In the genomic region with DNA sequence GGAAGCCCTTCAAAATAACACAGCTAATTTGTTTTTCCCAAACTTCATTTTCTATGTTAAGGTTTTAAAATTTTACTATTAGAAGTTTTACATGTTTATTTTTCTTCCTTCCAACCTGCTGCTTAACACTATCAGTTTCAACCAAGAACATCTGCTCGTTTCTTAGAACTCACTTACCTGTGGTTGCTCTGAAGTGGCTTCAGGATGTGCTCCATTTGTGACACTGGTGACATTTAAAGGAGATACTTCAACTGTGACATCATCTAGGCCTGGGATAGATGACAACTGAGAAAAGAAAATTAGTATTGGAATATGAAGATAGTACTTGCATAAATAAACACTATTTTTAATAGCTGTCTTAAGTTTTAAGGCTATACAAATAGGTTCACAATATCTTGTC, we compare ENCODE assay signal across 13 cellular contexts. TPM values are rescaled to one million over a fixed set of nuclear protein-coding genes. Genes with fewer than 3 reads are reported as not detected.
DNase-seq lines count a peak whose midpoint lies in the region; ATAC-seq, FAIRE-seq and TF ChIP-seq lines count a peak whose summit lies in the region.
"Had no signal": no experiment of that assay in that cellular context is flagged by ENCODE, and none has a peak within 500 bp of the region (broad histone marks: within the 10 kb centered on the region; RNA-seq: fewer than 3 reads in every experiment).

No MANE protein-coding gene starts in this region.

- H3K4me3 ChIP-seq in GM12865 (ENCODE audit: low read depth, low read length) (no peak overlapping the region), suprapubic skin (no peak overlapping the region), right cardiac atrium (ENCODE audit: low read length) (no peak overlapping the region)
- H3K4me3 ChIP-seq: gastrocnemius medialis had no signal

- FAIRE-seq in GM19239 (lab: Jason Lieb, UNC) = peak; percentile 84

- WGBS in suprapubic skin = 93% methylated on average over 1 of the region's 1 CpG
- 92% methylated on average over 1 of the region's 1 CpG for WGBS in right cardiac atrium

- TF ChIP-seq CTCF in GM12865 (IDR thresholded peaks at IDR 0.05; ENCODE audit: insufficient read depth, low read depth, low read length, missing control alignments) (no peak), suprapubic skin (IDR thresholded peaks at IDR 0.05) (no peak), GM10266 (IDR thresholded peaks at IDR 0.05; ENCODE audit: control insufficient read depth, insufficient read depth, low read depth, missing control alignments) (no peak)

- H3K9me3 Mint-ChIP-seq in T-cell = no peaks in the 10 kb centered on the region

- DNase-seq in GM12865 (ENCODE audit: low read depth) (peak; percentile 73), GM19239 (ENCODE audit: insufficient read length, low spot score) (no peak), T-cell (peak in 6 of 34 experiments; percentile 9 to 30 (median 22)), suprapubic skin (ENCODE audit: low spot score in 2 of 2) (no peak), right cardiac atrium (no peak), GM10266 (ENCODE audit: extremely low spot score) (no peak)
- DNase-seq in stimulated activated CD4-positive, alpha-beta T cell treated with anti-CD3 and anti-CD28 coated beads, Interleukin-4, amount 100 ng/mL, for 24 hours = no peak
- DNase-seq: caudate nucleus, DMS 273 treated with DMSO at 0.1 percent for 48 hours, gastrocnemius medialis, NCI-H1092 had no signal

- no peak for TF ChIP-seq POLR2A in suprapubic skin (IDR thresholded peaks at IDR 0.05)

- CTCF ChIA-PET in T-cell (lab: Charles Lee) = no interaction called here

- no peaks in the 10 kb centered on the region for H3K9me3 ChIP-seq in suprapubic skin
- H3K9me3 ChIP-seq in right cardiac atrium (ENCODE audit: control insufficient read depth, low read length) = no peaks in the 10 kb centered on the region
- H3K9me3 ChIP-seq: gastrocnemius medialis had no signal

- peaks cover 72% of the 10 kb centered on the region for H3K36me3 ChIP-seq in suprapubic skin

- H3K4me1 ChIP-seq in suprapubic skin = no peaks in the 10 kb centered on the region
- no peaks in the 10 kb centered on the region for H3K4me1 ChIP-seq in right cardiac atrium (ENCODE audit: control insufficient read depth, insufficient read depth, low read length)
- H3K4me1 ChIP-seq: gastrocnemius medialis had no signal

- H3K27me3 Mint-ChIP-seq in T-cell = no peaks in the 10 kb centered on the region

- TF ChIP-seq EP300 in suprapubic skin (IDR thresholded peaks at IDR 0.05) = no peak

- peaks cover 14 to 21% (median 15%) of the 10 kb centered on the region in 3 donors for H3K4me1 Mint-ChIP-seq in T-cell

- peaks cover 24% of the 10 kb centered on the region for H3K36me3 Mint-ChIP-seq in T-cell

- no peaks in the 10 kb centered on the region for H3K27me3 ChIP-seq in suprapubic skin
- no peaks in the 10 kb centered on the region for H3K27me3 ChIP-seq in right cardiac atrium (ENCODE audit: control insufficient read depth, insufficient read depth)
- H3K27me3 ChIP-seq: gastrocnemius medialis had no signal

- intact Hi-C loops in right cardiac atrium (cut with DNase I) = no loop called here

- peak overlapping the region; percentile 74 to 75 for H3K27ac Mint-ChIP-seq in T-cell

- H3K4me3 Mint-ChIP-seq in T-cell = peak overlapping the region in 1 of 3 donors; percentile 24

- H3K27ac ChIP-seq in suprapubic skin (no peak overlapping the region), right cardiac atrium (ENCODE audit: low read length) (no peak overlapping the region)
- H3K27ac ChIP-seq: gastrocnemius medialis had no signal

- POLR2A ChIA-PET in T-cell (lab: Charles Lee) = interaction anchor here in 1 of 2 donors (0.6 kb wide), 1 partner anchor 765 kb away, joined by 4 read pairs; no protein-coding TSS in a partner anchor

- ATAC-seq in HG02852 (IDR thresholded peaks at IDR 0.05; ENCODE audit: unreplicated experiment) (peak; percentile 97), T-cell (replicated peaks in 1 of 4) (peak; percentile 79 to 99 (median 90)), right cardiac atrium (no peak)
- ATAC-seq: gastrocnemius medialis, HCT116 had no signal

RNA-seq across cellular contexts. Expression of a gene that starts 17.9 kb away (rescaled TPM):
- total RNA-seq in T-cell (10 to 100 TPM; 37.5 to 46.7 (median 42.1) TPM), suprapubic skin (10 to 100 TPM; 39.7 to 63.1 (median 55.0) TPM), right cardiac atrium (10 to 100 TPM; 35.3 to 43.7 (median 36.7) TPM)
- 57.7 TPM for polyA plus RNA-seq in right cardiac atrium

Comparison
In these comparisons a context has a peak if more than half of its experiments do, and no peak if none do; other contexts are left out.
1. ATAC-seq: peak in HG02852 (single experiment) and T-cell (4 of 4); none in right cardiac atrium (0 of 2).